In the genomic region with DNA sequence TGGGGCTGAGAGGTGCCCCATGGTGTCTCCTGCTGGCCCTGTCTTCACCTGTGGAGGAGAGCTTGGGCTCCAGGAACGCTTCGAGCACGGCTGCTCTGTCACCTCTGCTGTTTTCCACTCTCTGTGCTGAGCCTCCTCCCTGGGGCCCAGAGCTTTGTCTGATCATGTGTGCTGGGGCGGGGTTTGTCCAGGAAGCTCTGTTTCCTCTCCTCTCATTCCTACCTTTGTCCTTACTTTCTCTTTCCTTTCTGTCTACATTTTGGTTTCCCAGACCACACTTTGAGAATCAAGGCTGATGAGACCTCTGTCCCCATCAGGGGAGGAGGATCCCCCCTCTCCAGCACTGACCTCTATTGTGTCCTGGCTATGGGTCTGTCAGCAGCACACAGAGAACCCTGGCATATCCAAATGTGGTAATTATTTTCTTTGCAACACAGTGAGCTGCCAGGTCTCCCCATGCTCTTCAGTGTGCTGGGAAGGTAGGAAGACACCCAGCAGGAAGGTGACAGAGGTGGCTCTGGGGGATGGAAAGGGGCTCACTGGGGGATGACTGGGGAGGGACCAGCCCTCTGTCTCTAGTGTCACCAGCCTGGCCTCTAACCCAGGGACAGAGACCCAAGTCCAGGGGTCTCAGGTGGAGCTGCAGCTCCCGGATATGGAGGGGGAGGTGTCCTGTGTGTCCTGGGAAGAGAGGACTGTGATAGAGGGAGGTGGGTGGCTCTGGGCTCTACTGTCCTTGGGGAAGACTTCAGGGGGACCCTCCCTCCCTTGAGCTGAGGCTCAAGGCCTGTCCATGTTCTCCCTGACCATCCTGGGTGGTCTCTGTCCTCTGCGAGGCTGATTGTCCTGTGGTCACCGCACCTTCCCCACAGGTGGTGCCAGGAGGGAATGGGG, we compare ENCODE assay signal across 9 cellular contexts. TPM values are rescaled to one million over a fixed set of nuclear protein-coding genes. Genes with fewer than 3 reads are reported as not detected.
A peak's percentile ranks its signal among the peaks of the same experiment; 100 is the strongest.
DNase-seq lines count a peak whose midpoint lies in the region; FAIRE-seq and TF ChIP-seq lines count a peak whose summit lies in the region.
"Had no signal": no experiment of that assay in that cellular context is flagged by ENCODE, and none has a peak within 500 bp of the region (broad histone marks: within the 10 kb centered on the region; RNA-seq: fewer than 3 reads in every experiment).

CEACAM1 (minus strand) TSS at position 128 of the 894 bp plus-strand sequence; CDS start at position 21, 107 bp downstream.

- H3K14ac ChIP-seq in mesenchymal stem cell (ENCODE audit: low read length in 2 of 2): peak within 1 kb of the TSS in 1 of 2 experiments; percentile 21

- H2BK12ac ChIP-seq in mesenchymal stem cell (ENCODE audit: low read length in 2 of 2): no peak within 1 kb of the TSS

- WGBS in mesenchymal stem cell: 65% methylated on average over 7 of the region's 7 CpGs
- WGBS in testis, 2 donors: 53 to 59% methylated on average over 5 to 7 of the region's 7 CpGs

- H3K9ac ChIP-seq in astrocyte (ENCODE audit: low read length) (no peak within 1 kb of the TSS), mesenchymal stem cell (ENCODE audit: low read length) (no peak within 1 kb of the TSS)

- H2BK15ac ChIP-seq in mesenchymal stem cell (ENCODE audit: low read depth, poor library complexity, severe bottlenecking): no peak within 1 kb of the TSS

- no peak within 1 kb of the TSS for H3K18ac ChIP-seq in mesenchymal stem cell (ENCODE audit: low read depth in 1 of 2, low read length in 2 of 2)

- peak; percentile 74 for FAIRE-seq in GM19239 (lab: Jason Lieb, UNC)
- no peak for FAIRE-seq in astrocyte (lab: Jason Lieb, UNC)

- H3K27me3 ChIP-seq in astrocyte (ENCODE audit: insufficient read depth, low read length) (no peaks in the 10 kb centered on the region), mesenchymal stem cell (ENCODE audit: control insufficient read depth in 1 of 2, insufficient read depth in 1 of 2, low read length in 2 of 2) (peaks cover 14 to 69% of the 10 kb centered on the region in 2 experiments), testis (no peaks in the 10 kb centered on the region)

- H2BK120ac ChIP-seq in mesenchymal stem cell (ENCODE audit: low read depth, low read length): no peak within 1 kb of the TSS

- no peak within 1 kb of the TSS for H2AK5ac ChIP-seq in mesenchymal stem cell (ENCODE audit: low read length, severe bottlenecking)

- peak; percentile 52 for DNase-seq in GM19239 (ENCODE audit: insufficient read length, low spot score)
- DNase-seq in SW480 (ENCODE audit: low spot score): peak; percentile 69
- no peak for DNase-seq in astrocyte (ENCODE audit: low read depth)
- no peak for DNase-seq in mesenchymal stem cell
- DNase-seq in testis: peak; percentile 62
- DNase-seq in iPS-NIHi7 (ENCODE audit: extremely low spot score): no peak
- DNase-seq in SHP77 treated with DMSO at 0.1 percent for 48 hours (lab: John Stamatoyannopoulos, UW): no peak
- no peak for DNase-seq in SIG-M5 treated with dmso at 0.1 percent for 504 hours (lab: John Stamatoyannopoulos, UW; ENCODE audit: unreplicated experiment)

- H3K27ac ChIP-seq in astrocyte (ENCODE audit: low read depth, low read length): no peak within 1 kb of the TSS
- H3K27ac ChIP-seq in mesenchymal stem cell (ENCODE audit: low read length, poor library complexity, severe bottlenecking): no peak within 1 kb of the TSS
- no peak within 1 kb of the TSS for H3K27ac ChIP-seq in testis
- H3K27ac ChIP-seq: SK-N-MC had no signal

- peaks cover 2% of the 10 kb centered on the region for H3K9me3 Mint-ChIP-seq in astrocyte (ENCODE audit: unreplicated experiment)

- TF ChIP-seq CTCF in astrocyte (IDR thresholded peaks at IDR 0.05; ENCODE audit: insufficient read depth, low read depth, low read length) (no peak), testis (IDR thresholded peaks at IDR 0.05) (no peak)

- H4K20me1 ChIP-seq in astrocyte (ENCODE audit: insufficient read depth, low read length): no peaks in the 10 kb centered on the region

- H3K79me1 ChIP-seq in mesenchymal stem cell (replicated peaks; ENCODE audit: low read length, poor library complexity, severe bottlenecking): no peaks in the 10 kb centered on the region

- no peak within 1 kb of the TSS for H3K4me2 ChIP-seq in astrocyte (ENCODE audit: low read length)
- H3K4me2 ChIP-seq in mesenchymal stem cell (ENCODE audit: low read length, poor library complexity, severe bottlenecking): peak within 1 kb of the TSS; percentile 5

- TF ChIP-seq POLR2A in testis (IDR thresholded peaks at IDR 0.05): no peak

- no peak within 1 kb of the TSS for H3K4ac ChIP-seq in mesenchymal stem cell (ENCODE audit: low read depth in 1 of 2, low read length in 2 of 2)

- intact Hi-C loops in testis (cut with DNase I; ENCODE audit: low total_unique reads): no loop called here

- H2AFZ ChIP-seq in astrocyte (ENCODE audit: low read depth, low read length) (no peak within 1 kb of the TSS), mesenchymal stem cell (ENCODE audit: low read depth, low read length) (peak within 1 kb of the TSS; percentile 18)

- H3K4me3 ChIP-seq in astrocyte (ENCODE audit: insufficient read depth, low read depth, low read length) (no peak within 1 kb of the TSS), mesenchymal stem cell (ENCODE audit: insufficient read depth in 1 of 2, low read depth in 1 of 2, low read length in 2 of 2) (no peak within 1 kb of the TSS), testis (no peak within 1 kb of the TSS)
- H3K4me3 ChIP-seq: SK-N-MC had no signal

- H3K9me3 ChIP-seq in astrocyte (ENCODE audit: insufficient read depth, low read depth, low read length): no peaks in the 10 kb centered on the region
- H3K9me3 ChIP-seq in mesenchymal stem cell (ENCODE audit: control insufficient read depth, low read length): no peaks in the 10 kb centered on the region
- no peaks in the 10 kb centered on the region for H3K9me3 ChIP-seq in testis

- no peak within 1 kb of the TSS for H4K8ac ChIP-seq in mesenchymal stem cell (ENCODE audit: low read length)

- H3K27me3 Mint-ChIP-seq in astrocyte (ENCODE audit: low read depth, unreplicated experiment): peaks cover 48% of the 10 kb centered on the region

- H3K27ac Mint-ChIP-seq in astrocyte (ENCODE audit: unreplicated experiment): peak within 1 kb of the TSS; percentile 63

- no peaks in the 10 kb centered on the region for H3K79me2 ChIP-seq in astrocyte (ENCODE audit: insufficient read depth, low read length)

- H3K23ac ChIP-seq in mesenchymal stem cell (ENCODE audit: low read length in 2 of 2): no peak within 1 kb of the TSS

- H3K4me1 ChIP-seq in astrocyte (ENCODE audit: insufficient read depth, low read length) (no peaks in the 10 kb centered on the region), mesenchymal stem cell (ENCODE audit: control insufficient read depth, insufficient read depth, low read depth, low read length) (peaks cover 3% of the 10 kb centered on the region), testis (peaks cover 10% of the 10 kb centered on the region)

- H2BK5ac ChIP-seq in mesenchymal stem cell (ENCODE audit: low read depth, low read length, poor library complexity, severe bottlenecking): no peak within 1 kb of the TSS

- H3K4me1 Mint-ChIP-seq in astrocyte (ENCODE audit: low read depth, unreplicated experiment): peaks cover 5% of the 10 kb centered on the region

- H3K36me3 ChIP-seq in astrocyte (ENCODE audit: insufficient read depth, low read length) (no peaks in the 10 kb centered on the region), mesenchymal stem cell (ENCODE audit: control insufficient read depth in 1 of 2, insufficient read depth in 2 of 2, low read depth in 1 of 2, low read length in 2 of 2) (no peaks in the 10 kb centered on the region), testis (ENCODE audit: low read depth, missing control alignments) (no peaks in the 10 kb centered on the region)

- H4K91ac ChIP-seq in mesenchymal stem cell (ENCODE audit: low read length): no peak within 1 kb of the TSS

- H3K36me3 Mint-ChIP-seq in astrocyte (ENCODE audit: low read depth, unreplicated experiment): peaks cover 2% of the 10 kb centered on the region

- no peak within 1 kb of the TSS for H3K4me3 Mint-ChIP-seq in astrocyte (ENCODE audit: unreplicated experiment)

RNA-seq across cellular contexts. Expression of gene CEACAM1, which starts in this region (rescaled TPM):
- total RNA-seq in astrocyte (1.1 and 1.7 TPM in 2 replicates), testis (10 to 100 TPM; 12.7 to 13.7 TPM)
- 0.99 TPM for polyA plus RNA-seq in mesenchymal stem cell (2013, experiment 1 of 2)
- 1.0 TPM for polyA plus RNA-seq in mesenchymal stem cell (2013, experiment 2 of 2)
- polyA plus RNA-seq in testis (ENCODE audit: insufficient read depth, low read depth, low replicate concordance): 6.8 TPM

Comparison
In these comparisons a context has a peak if more than half of its experiments do, and no peak if none do; other contexts are left out.
1. DNase-seq: peak in GM19239 (single experiment), SW480 (single experiment) and testis (single experiment); none in astrocyte (single experiment), mesenchymal stem cell (single experiment), iPS-NIHi7 (single experiment), SHP77 treated with DMSO at 0.1 percent for 48 hours (single experiment) and SIG-M5 treated with dmso at 0.1 percent for 504 hours (single experiment).